ENCODE assay signal across 19 cellular contexts in genomic region chr4:45327544-45327943, GRCh38.
DNase-seq lines count a peak whose midpoint lies in the region; ATAC-seq and TF ChIP-seq lines count a peak whose summit lies in the region.
"Had no signal": no experiment of that assay in that cellular context is flagged by ENCODE, and none has a peak within 500 bp of the region (broad histone marks: within the 10 kb centered on the region; RNA-seq: fewer than 3 reads in every experiment).

No MANE protein-coding gene starts in this region.

- H3K27me3 Mint-ChIP-seq in MCF 10A (ENCODE audit: insufficient read depth, unreplicated experiment) = no peaks in the 10 kb centered on the region
- no peaks in the 10 kb centered on the region for H3K27me3 Mint-ChIP-seq in Calu3 (ENCODE audit: unreplicated experiment)
- H3K27me3 Mint-ChIP-seq: CD4-positive, alpha-beta memory T cell; CD4-positive, CD25-positive, alpha-beta regulatory T cell; CD8-positive, alpha-beta memory T cell had no signal

- CTCF ChIA-PET in MCF 10A (lab: Yijun Ruan, JAX) = no interaction called here
- CTCF ChIA-PET in mammary epithelial cell (lab: Charles Lee; ENCODE audit: low non-redundant PET) = no interaction called here
- CTCF ChIA-PET in Calu3 (lab: Charles Lee) = no interaction called here

- dilution Hi-C loops in mammary epithelial cell (cut with HindIII; ENCODE audit: low sequenced_read_pairs) = no loop called here

- no peak overlapping the region for H2AFZ ChIP-seq in mammary epithelial cell (ENCODE audit: low read depth, low read length)

- H3K27ac Mint-ChIP-seq in MCF 10A (ENCODE audit: low read depth, unreplicated experiment) = peak overlapping the region; percentile 63
- H3K27ac Mint-ChIP-seq in Calu3 (ENCODE audit: unreplicated experiment) = no peak overlapping the region
- H3K27ac Mint-ChIP-seq: CD14-positive monocyte; CD4-positive, alpha-beta memory T cell; CD4-positive, CD25-positive, alpha-beta regulatory T cell; CD8-positive, alpha-beta memory T cell had no signal

- no peak for TF ChIP-seq CTCF in MCF 10A (IDR thresholded peaks at IDR 0.05; ENCODE audit: unreplicated experiment)
- TF ChIP-seq CTCF in mammary epithelial cell (conservative IDR thresholded peaks at IDR 0.05 in 1 of 2, IDR thresholded peaks at IDR 0.05 in 1 of 2; ENCODE audit: extremely low read depth in 1 of 2, insufficient read depth in 1 of 2, low read depth in 1 of 2, low read length in 2 of 2) = no peak
- no peak for TF ChIP-seq CTCF in left lung (IDR thresholded peaks at IDR 0.05)
- TF ChIP-seq CTCF in Calu3 (IDR thresholded peaks at IDR 0.05; ENCODE audit: unreplicated experiment) = no peak

- H3K36me3 ChIP-seq in mammary epithelial cell (ENCODE audit: insufficient read depth, low read length) (no peaks in the 10 kb centered on the region), left lung (no peaks in the 10 kb centered on the region)
- H3K36me3 ChIP-seq: BE2C, BLaER1 had no signal

- DNase-seq in MCF 10A (ENCODE audit: unreplicated experiment) (no peak), mammary epithelial cell (no peak), NOMO-1 treated with dmso at 0.1 percent for 144 hours (lab: John Stamatoyannopoulos, UW; ENCODE audit: unreplicated experiment) (peak; percentile 18), left lung (no peak), Calu3 (no peak), HuH-7.5 (ENCODE audit: low spot score) (no peak)
- DNase-seq in stimulated activated CD4-positive, alpha-beta T cell treated with anti-CD3 and anti-CD28 coated beads, Interleukin-1b, Interleukin-23, amount 100 ng/mL, for 48 hours = no peak
- DNase-seq: 8988T; ACHN; BE2C; C1 segment of cervical spinal cord; CD4-positive, alpha-beta memory T cell; CD4-positive, CD25-positive, alpha-beta regulatory T cell; CD8-positive, alpha-beta memory T cell; COR-L47; DMS79 treated with DMSO at 0.1 percent for 48 hours; GF-D8 had no signal

- H3K4me3 ChIP-seq in mammary epithelial cell (replicated peaks in 1 of 3; ENCODE audit: insufficient read depth in 1 of 3, low read depth in 2 of 3, low read length in 3 of 3) (no peak overlapping the region), left lung (no peak overlapping the region)
- H3K4me3 ChIP-seq: BLaER1 had no signal

- H3K9me3 Mint-ChIP-seq in MCF 10A (ENCODE audit: unreplicated experiment) = no peaks in the 10 kb centered on the region
- no peaks in the 10 kb centered on the region for H3K9me3 Mint-ChIP-seq in Calu3 (ENCODE audit: low read depth, unreplicated experiment)

- H3K27ac ChIP-seq in mammary epithelial cell (ENCODE audit: insufficient read depth, low read depth, low read length) = no peak overlapping the region
- no peak overlapping the region for H3K27ac ChIP-seq in left lung
- H3K27ac ChIP-seq: BLaER1 had no signal

- H3K27me3 ChIP-seq in mammary epithelial cell (ENCODE audit: insufficient read depth, low read length) (no peaks in the 10 kb centered on the region), left lung (no peaks in the 10 kb centered on the region)
- H3K27me3 ChIP-seq: BE2C, BLaER1 had no signal

- in situ Hi-C loops in mammary epithelial cell (cut with MboI; ENCODE audit: low sequenced_read_pairs in 2 of 2) = no loop called here

- H3K4me1 Mint-ChIP-seq in MCF 10A (ENCODE audit: insufficient read depth, unreplicated experiment) = peaks cover 26% of the 10 kb centered on the region
- H3K4me1 Mint-ChIP-seq in Calu3 (ENCODE audit: low read depth, unreplicated experiment) = no peaks in the 10 kb centered on the region
- H3K4me1 Mint-ChIP-seq: CD14-positive monocyte; CD4-positive, alpha-beta memory T cell; CD4-positive, CD25-positive, alpha-beta regulatory T cell; CD8-positive, alpha-beta memory T cell had no signal

- no peak overlapping the region for H3K4me2 ChIP-seq in mammary epithelial cell (ENCODE audit: insufficient read depth, low read depth, low read length)
- H3K4me2 ChIP-seq: BLaER1 had no signal

- no TSS peak for BruUV-seq in MCF 10A (replicated peaks; lab: Mats Ljungman, UMichigan)
- no TSS peak for BruUV-seq in mammary epithelial cell (replicated peaks; lab: Mats Ljungman, UMichigan)
- BruUV-seq in Calu3 (replicated peaks; lab: Mats Ljungman, UMichigan) = no TSS peak

- no peaks in the 10 kb centered on the region for H3K4me1 ChIP-seq in mammary epithelial cell (ENCODE audit: insufficient read depth, low read length)
- H3K4me1 ChIP-seq in left lung = peaks cover 0 to 3% of the 10 kb centered on the region in 2 donors
- H3K4me1 ChIP-seq: BE2C, BLaER1 had no signal

- intact Hi-C loops in MCF 10A (cut with micrococcal nuclease) (no loop called here), mammary epithelial cell (cut with micrococcal nuclease) (no loop called here), left lung (cut with DNase I) (no loop called here), Calu3 (cut with micrococcal nuclease; ENCODE audit: unreplicated experiment) (no loop called here)

- H3K4me3 Mint-ChIP-seq in MCF 10A (ENCODE audit: unreplicated experiment) = no peak overlapping the region
- no peak overlapping the region for H3K4me3 Mint-ChIP-seq in Calu3 (ENCODE audit: low read depth, unreplicated experiment)
- H3K4me3 Mint-ChIP-seq: CD14-positive monocyte; CD4-positive, alpha-beta memory T cell; CD4-positive, CD25-positive, alpha-beta regulatory T cell; CD8-positive, alpha-beta memory T cell had no signal

- H3K36me3 Mint-ChIP-seq in MCF 10A (ENCODE audit: insufficient read depth, unreplicated experiment) (no peaks in the 10 kb centered on the region), Calu3 (ENCODE audit: insufficient read depth, unreplicated experiment) (no peaks in the 10 kb centered on the region)
- H3K36me3 Mint-ChIP-seq: CD14-positive monocyte; CD4-positive, alpha-beta memory T cell; CD4-positive, CD25-positive, alpha-beta regulatory T cell; CD8-positive, alpha-beta memory T cell had no signal

- peak; percentile 73 for ATAC-seq in left lung

- H3K9me3 ChIP-seq in mammary epithelial cell (replicated peaks; ENCODE audit: insufficient read depth, low read length) = no peaks in the 10 kb centered on the region
- H3K9me3 ChIP-seq in left lung = no peaks in the 10 kb centered on the region
- H3K9me3 ChIP-seq: BE2C, BLaER1 had no signal

- no peaks in the 10 kb centered on the region for H4K20me1 ChIP-seq in mammary epithelial cell (ENCODE audit: insufficient read depth, low read length)
- H4K20me1 ChIP-seq: BLaER1 had no signal

- POLR2A ChIA-PET in MCF 10A (lab: Yijun Ruan, JAX) = interaction anchor here (1.2 kb wide), 1 partner anchor 10 kb away, joined by 7 read pairs; no protein-coding TSS in a partner anchor

- H3K9ac ChIP-seq in mammary epithelial cell (ENCODE audit: insufficient read depth, low read length) = no peak overlapping the region
- H3K9ac ChIP-seq: BLaER1 had no signal

- no peaks in the 10 kb centered on the region for H3K79me2 ChIP-seq in mammary epithelial cell (ENCODE audit: insufficient read depth, low read length)
